8 cellular contexts compared by ENCODE assay signal in the genomic region with DNA sequence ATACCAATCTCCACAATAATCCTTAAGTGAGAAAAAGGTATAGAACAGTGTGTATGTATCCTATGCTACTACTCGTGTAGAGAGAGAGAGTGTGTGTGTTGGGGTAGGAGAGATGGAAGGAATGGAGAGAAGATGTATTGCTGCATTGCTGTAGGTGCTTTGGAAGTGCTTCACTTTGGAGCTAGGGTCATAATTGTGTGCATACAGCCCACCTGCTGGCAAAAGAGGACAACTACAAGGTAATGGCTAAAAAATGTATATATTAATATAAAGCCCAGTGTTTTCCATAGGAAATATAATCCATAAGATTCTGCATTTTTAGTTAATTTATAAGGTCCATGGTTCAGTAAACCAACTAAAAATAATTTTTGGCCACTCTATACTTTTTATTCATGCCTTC. TPM values are rescaled to one million over a fixed set of nuclear protein-coding genes. Genes with fewer than 3 reads are reported as not detected.
DNase-seq lines count a peak whose midpoint lies in the region; ATAC-seq and TF ChIP-seq lines count a peak whose summit lies in the region.
"Had no signal": no experiment of that assay in that cellular context is flagged by ENCODE, and none has a peak within 500 bp of the region (broad histone marks: within the 10 kb centered on the region; RNA-seq: fewer than 3 reads in every experiment).

No MANE protein-coding gene starts in this region.

- no peak overlapping the region for H3K4me3 ChIP-seq in GM06990 (replicated peaks; ENCODE audit: low read depth, low read length)
- H3K4me3 ChIP-seq in KMS-11 (IDR thresholded peaks at IDR 0.05; ENCODE audit: insufficient read depth, low read depth, low read length) = no peak overlapping the region
- no peak overlapping the region for H3K4me3 ChIP-seq in kidney epithelial cell (ENCODE audit: low read depth, low read length)

- ATAC-seq in GM21825 (IDR thresholded peaks at IDR 0.05; ENCODE audit: unreplicated experiment) = no peak

- peaks cover 10% of the 10 kb centered on the region for H3K36me3 Mint-ChIP-seq in activated T-helper 1 cell treated with anti-CD3 and anti-CD28 coated beads, Interleukin-12 subunit alpha, Interleukin-12 subunit beta, Interleukin-2, Interleukin-4 antibody, amounts not matched to agents 30 ng/mL and 10 ng/mL and 1 ng/mL, durations not matched to agents 14 hours and 24 hours and 36 hours (ENCODE audit: low read depth)

- H3K4me1 Mint-ChIP-seq in activated T-helper 1 cell treated with anti-CD3 and anti-CD28 coated beads, Interleukin-12 subunit alpha, Interleukin-12 subunit beta, Interleukin-2, Interleukin-4 antibody, amounts not matched to agents 30 ng/mL and 10 ng/mL and 1 ng/mL, durations not matched to agents 14 hours and 24 hours and 36 hours (ENCODE audit: low read depth) = no peaks in the 10 kb centered on the region

- H2AFZ ChIP-seq in KMS-11 (ENCODE audit: low read depth) = no peak overlapping the region
- H2AFZ ChIP-seq: parathyroid adenoma had no signal

- no peak overlapping the region for H3K4me3 Mint-ChIP-seq in activated T-helper 1 cell treated with anti-CD3 and anti-CD28 coated beads, Interleukin-12 subunit alpha, Interleukin-12 subunit beta, Interleukin-2, Interleukin-4 antibody, amounts not matched to agents 30 ng/mL and 10 ng/mL and 1 ng/mL, durations not matched to agents 14 hours and 24 hours and 36 hours

- H3K36me3 ChIP-seq in GM06990 (ENCODE audit: control insufficient read depth, insufficient read depth, low read length) (no peaks in the 10 kb centered on the region), KMS-11 (ENCODE audit: insufficient read depth) (no peaks in the 10 kb centered on the region), kidney epithelial cell (ENCODE audit: control insufficient read depth, insufficient read depth, low read length) (no peaks in the 10 kb centered on the region)

- no peak overlapping the region for H3K27ac Mint-ChIP-seq in activated T-helper 1 cell treated with anti-CD3 and anti-CD28 coated beads, Interleukin-12 subunit alpha, Interleukin-12 subunit beta, Interleukin-2, Interleukin-4 antibody, amounts not matched to agents 30 ng/mL and 10 ng/mL and 1 ng/mL, durations not matched to agents 14 hours and 24 hours and 36 hours

- no peak overlapping the region for H3K27ac ChIP-seq in KMS-11
- H3K27ac ChIP-seq: parathyroid adenoma had no signal

- H3K27me3 ChIP-seq in GM06990 (replicated peaks; ENCODE audit: control insufficient read depth, insufficient read depth, low read length) (no peaks in the 10 kb centered on the region), KMS-11 (ENCODE audit: insufficient read depth, low read depth) (no peaks in the 10 kb centered on the region), kidney epithelial cell (ENCODE audit: control insufficient read depth, insufficient read depth, low read length) (no peaks in the 10 kb centered on the region)

- no peak for DNase-seq in GM06990 (ENCODE audit: extremely low read depth, insufficient read length)
- DNase-seq in SKM-1 (lab: John Stamatoyannopoulos, UW; ENCODE audit: unreplicated experiment) = peak; percentile 5
- no peak for DNase-seq in kidney epithelial cell (ENCODE audit: low read depth)
- DNase-seq in activated T-helper 1 cell treated with anti-CD3 and anti-CD28 coated beads, Interleukin-12 subunit alpha, Interleukin-12 subunit beta, Interleukin-2, Interleukin-4 antibody, amounts not matched to agents 30 ng/mL and 10 ng/mL and 1 ng/mL, durations not matched to agents 14 hours and 24 hours and 36 hours (ENCODE audit: low spot score) = no peak
- no peak for DNase-seq in NCI-H187 (lab: John Stamatoyannopoulos, UW)

- no peaks in the 10 kb centered on the region for H3K4me1 ChIP-seq in KMS-11 (ENCODE audit: low read depth, poor library complexity, severe bottlenecking)
- H3K4me1 ChIP-seq: parathyroid adenoma had no signal

- no peak overlapping the region for H3K9ac ChIP-seq in KMS-11
- H3K9ac ChIP-seq: parathyroid adenoma had no signal

- intact Hi-C loops in activated T-helper 1 cell treated with anti-CD3 and anti-CD28 coated beads, Interleukin-12 subunit alpha, Interleukin-12 subunit beta, Interleukin-2, Interleukin-4 antibody, amounts not matched to agents 30 ng/mL and 10 ng/mL and 1 ng/mL, durations not matched to agents 14 hours and 24 hours and 36 hours (cut with micrococcal nuclease) = no loop called here

- no peak overlapping the region for H3K4me2 ChIP-seq in KMS-11

- peak; percentile 45 for TF ChIP-seq CTCF in GM06990 (IDR thresholded peaks at IDR 0.05; ENCODE audit: insufficient read depth, low read length, poor library complexity, severe bottlenecking)
- peak; percentile 65 for TF ChIP-seq CTCF in KMS-11 (conservative IDR thresholded peaks at IDR 0.05; ENCODE audit: low read depth, low read length)
- peak; percentile 54 for TF ChIP-seq CTCF in kidney epithelial cell (IDR thresholded peaks at IDR 0.05; ENCODE audit: insufficient read depth, low read length, poor library complexity, severe bottlenecking)

- H3K27me3 Mint-ChIP-seq in activated T-helper 1 cell treated with anti-CD3 and anti-CD28 coated beads, Interleukin-12 subunit alpha, Interleukin-12 subunit beta, Interleukin-2, Interleukin-4 antibody, amounts not matched to agents 30 ng/mL and 10 ng/mL and 1 ng/mL, durations not matched to agents 14 hours and 24 hours and 36 hours (ENCODE audit: insufficient read depth) = no peaks in the 10 kb centered on the region

- H3K9me3 Mint-ChIP-seq in activated T-helper 1 cell treated with anti-CD3 and anti-CD28 coated beads, Interleukin-12 subunit alpha, Interleukin-12 subunit beta, Interleukin-2, Interleukin-4 antibody, amounts not matched to agents 30 ng/mL and 10 ng/mL and 1 ng/mL, durations not matched to agents 14 hours and 24 hours and 36 hours = no peaks in the 10 kb centered on the region

- no peaks in the 10 kb centered on the region for H4K20me1 ChIP-seq in KMS-11 (ENCODE audit: insufficient read depth)

- H3K79me2 ChIP-seq in KMS-11 (ENCODE audit: insufficient read depth, low read depth) = no peaks in the 10 kb centered on the region
- H3K79me2 ChIP-seq: parathyroid adenoma had no signal

RNA-seq across cellular contexts. Expression of a gene that starts 36.1 kb away (rescaled TPM):
- total RNA-seq in kidney epithelial cell = 9.2 and 9.5 TPM in 2 replicates
- total RNA-seq in activated T-helper 1 cell treated with anti-CD3 and anti-CD28 coated beads, Interleukin-12 subunit alpha, Interleukin-12 subunit beta, Interleukin-2, Interleukin-4 antibody, amounts not matched to agents 30 ng/mL and 10 ng/mL and 1 ng/mL, durations not matched to agents 14 hours and 24 hours and 36 hours = 8.0 and 8.3 TPM in 2 replicates

RNA-seq across cellular contexts. Expression of a gene that starts 36.2 kb away (rescaled TPM):
- 3.4 and 7.6 TPM in 2 replicates for total RNA-seq in kidney epithelial cell
- 30.1 and 30.4 TPM in 2 replicates for total RNA-seq in activated T-helper 1 cell treated with anti-CD3 and anti-CD28 coated beads, Interleukin-12 subunit alpha, Interleukin-12 subunit beta, Interleukin-2, Interleukin-4 antibody, amounts not matched to agents 30 ng/mL and 10 ng/mL and 1 ng/mL, durations not matched to agents 14 hours and 24 hours and 36 hours
